In genomic region chr19:45238556-45238955, GRCh38 we compare ENCODE assay signal across 36 cellular contexts. TPM values are rescaled to one million over a fixed set of nuclear protein-coding genes. Genes with fewer than 3 reads are reported as not detected.
"Had no signal": no experiment of that assay in that cellular context is flagged by ENCODE, and none has a peak within 500 bp of the region (broad histone marks: within the 10 kb centered on the region; RNA-seq: fewer than 3 reads in every experiment).

No MANE protein-coding gene starts in this region.

- H3K4me1 ChIP-seq: body of pancreas, breast epithelium had no signal

- DNase-seq: activated B cell treated with CpG ODN at 0.5 μM for 24 hours; activated CD4-positive, alpha-beta memory T cell treated with anti-CD3 and anti-CD28 coated beads for 36 hours; activated CD4-positive, alpha-beta T cell treated with anti-CD3 and anti-CD28 coated beads for 4 hours; activated CD4-positive, alpha-beta T cell treated with anti-CD3 and anti-CD28 coated beads, Interleukin-2, amount 10 ng/mL, durations not matched to agents 24 days and 14 days; activated CD4-positive, alpha-beta T cell treated with anti-CD3 and anti-CD28 coated beads, Interleukin-2, amount 50 U/mL, for 1 hour; activated CD4-positive, alpha-beta T cell treated with anti-CD3 and anti-CD28 coated beads, Interleukin-2, amount 50 U/mL, for 4 hours; activated CD4-positive, CD25-positive, alpha-beta regulatory T cell treated with anti-CD3 and anti-CD28 coated beads, Interleukin-2, amount 50 U/mL, for 72 hours; activated CD8-positive, alpha-beta memory T cell treated with anti-CD3 and anti-CD28 coated beads, Interleukin-2, amount 50 U/mL, for 4 hours; activated CD8-positive, alpha-beta T cell treated with anti-CD3 and anti-CD28 coated beads for 36 hours; activated effector memory CD4-positive, alpha-beta T cell treated with anti-CD3 and anti-CD28 coated beads, Interleukin-2, amount 50 U/mL, for 16 hours; activated gamma-delta T cell treated with Interleukin-2 at 50 U/mL for 16 hours; activated naive CD4-positive, alpha-beta T cell; activated naive CD4-positive, alpha-beta T cell treated with anti-CD3 and anti-CD28 coated beads for 36 hours; activated naive CD4-positive, alpha-beta T cell treated with anti-CD3 and anti-CD28 coated beads, Interleukin-2, amount 50 U/mL, for 16 hours; activated naive CD8-positive, alpha-beta T cell treated with anti-CD3 and anti-CD28 coated beads for 36 hours; activated T-cell treated with anti-CD3 and anti-CD28 coated beads for 4 hours; activated T-cell treated with anti-CD3 and anti-CD28 coated beads, Interleukin-2, amount 50 U/mL, for 1 hour; activated T-cell treated with anti-CD3 and anti-CD28 coated beads, Interleukin-2, amount 50 U/mL, for 4 hours; activated T-cell treated with anti-CD3 and anti-CD28 coated beads, Interleukin-2, amount 50 U/mL, for 72 hours; adrenal gland; amniotic stem cell; aorta; body of pancreas; brain microvascular endothelial cell; central memory CD4-positive, alpha-beta T cell; T-helper 1 cell; T-helper 2 cell; T-helper 9 cell had no signal

- FAIRE-seq: astrocyte, TTC549 had no signal

- H3K9me3 ChIP-seq: adrenal gland, body of pancreas, breast epithelium had no signal

- H3K27ac ChIP-seq: adrenal gland, body of pancreas, brain microvascular endothelial cell, breast epithelium, VCaP had no signal

- ATAC-seq: activated CD8-positive, alpha-beta T cell treated with anti-CD3 and anti-CD28 coated beads for 36 hours; activated naive CD4-positive, alpha-beta T cell treated with anti-CD3 and anti-CD28 coated beads, Interleukin-2, amount 50 U/mL, for 72 hours; activated T-cell treated with anti-CD3 and anti-CD28 coated beads, Interleukin-2, amount 50 U/mL, for 4 hours; activated T-cell treated with anti-CD3 and anti-CD28 coated beads, Interleukin-2, amount 50 U/mL, for 72 hours; activated T-helper 17 cell treated with anti-CD3 and anti-CD28 coated beads, Interleukin-2, amount 50 U/mL, for 72 hours; body of pancreas had no signal

- H3K36me3 ChIP-seq: adrenal gland, brain microvascular endothelial cell, breast epithelium had no signal

- H3K4me3 ChIP-seq: adrenal gland, body of pancreas, breast epithelium had no signal

RNA-seq across cellular contexts. Expression of gene EXOC3L2, which starts 6.7 kb away (rescaled TPM):
- total RNA-seq: activated B cell treated with CpG ODN at 0.5 μM for 24 hours; activated CD4-positive, alpha-beta memory T cell treated with anti-CD3 and anti-CD28 coated beads for 36 hours; activated CD4-positive, alpha-beta T cell treated with anti-CD3 and anti-CD28 coated beads, Interleukin-2, amount 10 ng/mL, durations not matched to agents 24 days and 14 days; activated CD8-positive, alpha-beta memory T cell treated with anti-CD3 and anti-CD28 coated beads for 36 hours; activated CD8-positive, alpha-beta T cell treated with anti-CD3 and anti-CD28 coated beads for 36 hours; activated naive CD4-positive, alpha-beta T cell treated with anti-CD3 and anti-CD28 coated beads for 36 hours; activated naive CD4-positive, alpha-beta T cell treated with anti-CD3 and anti-CD28 coated beads, Interleukin-2, amount 50 U/mL, for 72 hours; activated naive CD8-positive, alpha-beta T cell treated with anti-CD3 and anti-CD28 coated beads for 36 hours; activated T-cell treated with anti-CD3 and anti-CD28 coated beads, Interleukin-2, amount 50 U/mL, for 4 hours; activated T-cell treated with anti-CD3 and anti-CD28 coated beads, Interleukin-2, amount 50 U/mL, for 72 hours; activated T-helper 1 cell treated with anti-CD3 and anti-CD28 coated beads, Interleukin-12 subunit alpha, Interleukin-12 subunit beta, Interleukin-2, Interleukin-4 antibody, amounts not matched to agents 30 ng/mL and 10 ng/mL and 1 ng/mL, durations not matched to agents 14 hours and 24 hours and 36 hours; activated T-helper 17 cell treated with anti-CD3 and anti-CD28 coated beads, Interleukin-2, amount 50 U/mL, for 72 hours had no signal
